ENCODE assay signal across 8 cellular contexts in genomic region chr19:13149173-13149627, GRCh38. TPM values are rescaled to one million over a fixed set of nuclear protein-coding genes. Genes with fewer than 3 reads are reported as not detected.
A peak's percentile ranks its signal among the peaks of the same experiment; 100 is the strongest.
DNase-seq lines count a peak whose midpoint lies in the region; ATAC-seq and TF ChIP-seq lines count a peak whose summit lies in the region.
"Not testable (repeated sequence)": the region's sequence is repeated elsewhere in the genome, so short reads cannot be mapped to it uniquely, and the experiment has no call there.

No MANE protein-coding gene starts in this region.

- H3K27me3 ChIP-seq in NT2/D1 (ENCODE audit: insufficient read depth, insufficient read length); left ventricle myocardium inferior (ENCODE audit: low read depth); mucosa of rectum (ENCODE audit: control insufficient read depth in 2 of 2, insufficient read depth in 2 of 2, low read length in 2 of 2); skeletal muscle satellite cell (ENCODE audit: control insufficient read depth, insufficient read depth, low read length); aorta (ENCODE audit: control insufficient read depth in 1 of 2, insufficient read depth in 2 of 2, low read length in 1 of 2): not testable (repeated sequence)

- H3K4me3 Mint-ChIP-seq in activated T-cell treated with anti-CD3 and anti-CD28 coated beads, Interleukin-2, amount 50 U/mL, for 24 hours: peak overlapping the region; percentile 99
- H3K4me3 Mint-ChIP-seq in chondrocyte (ENCODE audit: unreplicated experiment): peak overlapping the region; percentile 99

- H3K4me1 Mint-ChIP-seq in activated T-cell treated with anti-CD3 and anti-CD28 coated beads, Interleukin-2, amount 50 U/mL, for 24 hours (ENCODE audit: low read depth): peaks cover 23% of the 10 kb centered on the region
- H3K4me1 Mint-ChIP-seq in chondrocyte (ENCODE audit: low read depth): peaks cover 16% of the 10 kb centered on the region

- H3K36me3 ChIP-seq in NT2/D1 (ENCODE audit: insufficient read depth, insufficient read length, low read length) (peaks cover 23% of the 10 kb centered on the region), left ventricle myocardium inferior (peaks cover 27% of the 10 kb centered on the region), mucosa of rectum (ENCODE audit: control insufficient read depth in 2 of 2, insufficient read depth in 2 of 2, low read length in 2 of 2) (peaks cover 10 to 11% of the 10 kb centered on the region in 2 donors), skeletal muscle satellite cell (ENCODE audit: insufficient read depth, low read length) (peaks cover 18% of the 10 kb centered on the region)
- H3K36me3 ChIP-seq in aorta (ENCODE audit: control insufficient read depth in 1 of 2, insufficient read depth in 2 of 2, low read length in 1 of 2): not testable (repeated sequence)

- H3K36me3 Mint-ChIP-seq in activated T-cell treated with anti-CD3 and anti-CD28 coated beads, Interleukin-2, amount 50 U/mL, for 24 hours (ENCODE audit: low read depth): peaks cover 59% of the 10 kb centered on the region
- not testable (repeated sequence) for H3K36me3 Mint-ChIP-seq in chondrocyte (ENCODE audit: low read depth)

- H3K4me2 ChIP-seq in skeletal muscle satellite cell (ENCODE audit: low read length): peak overlapping the region; percentile 93

- H3K4me3 ChIP-seq in GM12865 (ENCODE audit: low read depth, low read length): peak overlapping the region; percentile 95
- H3K4me3 ChIP-seq in NT2/D1 (ENCODE audit: insufficient read length, low read depth): peak overlapping the region; percentile 83
- H3K4me3 ChIP-seq in left ventricle myocardium inferior: peak overlapping the region; percentile 91
- H3K4me3 ChIP-seq in mucosa of rectum (ENCODE audit: low read length in 2 of 2): peak overlapping the region; percentile 81 to 89
- H3K4me3 ChIP-seq in skeletal muscle satellite cell (ENCODE audit: low read length): peak overlapping the region; percentile 90
- peak overlapping the region; percentile 62 to 74 for H3K4me3 ChIP-seq in aorta (ENCODE audit: low read length in 2 of 2)

- WGBS in aorta, 2 donors: 21 to 28% methylated on average over 17 of the region's 17 CpGs

- H3K27me3 Mint-ChIP-seq in activated T-cell treated with anti-CD3 and anti-CD28 coated beads, Interleukin-2, amount 50 U/mL, for 24 hours; chondrocyte (ENCODE audit: low read depth): not testable (repeated sequence)

- peak overlapping the region; percentile 81 for H3K27ac Mint-ChIP-seq in activated T-cell treated with anti-CD3 and anti-CD28 coated beads, Interleukin-2, amount 50 U/mL, for 24 hours
- peak overlapping the region; percentile 83 for H3K27ac Mint-ChIP-seq in chondrocyte (ENCODE audit: unreplicated experiment)

- H3K9ac ChIP-seq in NT2/D1 (ENCODE audit: insufficient read length, low read depth) (peak overlapping the region; percentile 98), mucosa of rectum (ENCODE audit: low read depth in 1 of 2, low read length in 2 of 2) (peak overlapping the region; percentile 98 to 100), skeletal muscle satellite cell (ENCODE audit: low read depth, low read length) (peak overlapping the region; percentile 98)

- H3K9me3 Mint-ChIP-seq in activated T-cell treated with anti-CD3 and anti-CD28 coated beads, Interleukin-2, amount 50 U/mL, for 24 hours; chondrocyte (ENCODE audit: low read depth): not testable (repeated sequence)

- H3K27ac ChIP-seq in left ventricle myocardium inferior (replicated peaks): peak overlapping the region; percentile 99
- peak overlapping the region in 1 of 2 donors; percentile 98 for H3K27ac ChIP-seq in mucosa of rectum (ENCODE audit: low read depth in 2 of 2, low read length in 2 of 2)
- H3K27ac ChIP-seq in aorta (ENCODE audit: low read depth in 1 of 2, low read length in 2 of 2): not testable (repeated sequence)

- H3K9me3 ChIP-seq in NT2/D1 (ENCODE audit: insufficient read depth, low read length); left ventricle myocardium inferior (replicated peaks); mucosa of rectum (ENCODE audit: control insufficient read depth in 2 of 2, low read length in 2 of 2); skeletal muscle satellite cell (replicated peaks; ENCODE audit: low read length); aorta (ENCODE audit: control insufficient read depth, low read length): not testable (repeated sequence)

- DNase-seq in GM12865 (ENCODE audit: low read depth): peak; percentile 17
- DNase-seq in NT2/D1 (ENCODE audit: low read depth, low spot score); activated T-cell treated with anti-CD3 and anti-CD28 coated beads, Interleukin-2, amount 50 U/mL, for 24 hours; chondrocyte (ENCODE audit: low spot score); left ventricle myocardium inferior; aorta: not testable (repeated sequence)

- not testable (repeated sequence) for ATAC-seq in aorta (ENCODE audit: low FRiP score)

- H3K4me1 ChIP-seq in NT2/D1 (ENCODE audit: insufficient read depth, insufficient read length); aorta (ENCODE audit: control insufficient read depth in 1 of 2, insufficient read depth in 2 of 2, low read length in 2 of 2): not testable (repeated sequence)
- H3K4me1 ChIP-seq in left ventricle myocardium inferior (peaks cover 49% of the 10 kb centered on the region), mucosa of rectum (ENCODE audit: control insufficient read depth in 2 of 2, insufficient read depth in 2 of 2, low read length in 2 of 2) (peaks cover 9 to 12% of the 10 kb centered on the region in 2 donors), skeletal muscle satellite cell (ENCODE audit: control insufficient read depth, insufficient read depth, low read length) (peaks cover 15% of the 10 kb centered on the region)

- TF ChIP-seq CTCF in GM12865 (IDR thresholded peaks at IDR 0.05; ENCODE audit: insufficient read depth, low read depth, low read length, missing control alignments); chondrocyte (IDR thresholded peaks at IDR 0.05); left ventricle myocardium inferior (IDR thresholded peaks at IDR 0.05; ENCODE audit: borderline replicate concordance): not testable (repeated sequence)

- intact Hi-C loops in left ventricle myocardium inferior (cut with micrococcal nuclease): not testable (repeated sequence)
- intact Hi-C loops in aorta (cut with DNase I): loop anchor here in 1 of 2 donors (10.0 kb wide), 1 partner anchor 116 kb away; no protein-coding TSS in a partner anchor

RNA-seq across cellular contexts. Expression of gene STX10, which starts 1.0 kb away (rescaled TPM):
- total RNA-seq in chondrocyte: 42.9 to 53.0 TPM (median 45.6 TPM) in 3 replicates
- 39.2 TPM for total RNA-seq in left ventricle myocardium inferior
- 67.5 and 72.2 TPM in 2 replicates for total RNA-seq in skeletal muscle satellite cell (2012; rRNA removed)
- total RNA-seq in aorta: 10 to 100 TPM; 33.0 to 47.4 TPM
- 100 to 1,000 TPM in 1 of 2 donors, 10 to 100 TPM in 1; 70.5 to 105 TPM for polyA plus RNA-seq in aorta

RNA-seq across cellular contexts. Expression of gene IER2, which starts 1.0 kb away (rescaled TPM):
- total RNA-seq in chondrocyte (38.4 to 67.1 TPM (median 58.5 TPM) in 3 replicates), left ventricle myocardium inferior (17.3 TPM), aorta (100 to 1,000 TPM; 143 to 239 TPM)
- total RNA-seq in skeletal muscle satellite cell (2012; rRNA removed): 17.2 and 21.0 TPM in 2 replicates
- 100 to 1,000 TPM in 1 of 2 donors, 10 to 100 TPM in 1; 39.7 to 269 TPM for polyA plus RNA-seq in aorta

RNA-seq across cellular contexts. Expression of gene NACC1, which starts 31.1 kb away (rescaled TPM):
- total RNA-seq in chondrocyte (45.2 to 49.5 TPM (median 47.3 TPM) in 3 replicates), left ventricle myocardium inferior (35.4 TPM), aorta (10 to 100 TPM; 26.0 to 37.4 TPM)
- total RNA-seq in skeletal muscle satellite cell (2012; rRNA removed): 84.7 and 112 TPM in 2 replicates
- 1 to 10 TPM; 5.0 to 7.8 TPM for polyA plus RNA-seq in aorta

RNA-seq across cellular contexts. Expression of gene TRMT1, which starts 32.7 kb away (rescaled TPM):
- total RNA-seq in chondrocyte (25.4 to 35.8 TPM (median 28.9 TPM) in 3 replicates), left ventricle myocardium inferior (19.6 TPM), aorta (10 to 100 TPM; 23.9 to 26.5 TPM)
- total RNA-seq in skeletal muscle satellite cell (2012; rRNA removed): 40.4 and 49.2 TPM in 2 replicates
- 10 to 100 TPM; 17.9 to 62.2 TPM for polyA plus RNA-seq in aorta

RNA-seq across cellular contexts. Expression of gene LYL1, which starts 46.5 kb away (rescaled TPM):
- total RNA-seq in chondrocyte: 0.38 to 0.47 TPM in 2 of 3 replicates, not detected in the other
- total RNA-seq in left ventricle myocardium inferior: 6.3 TPM
- total RNA-seq in skeletal muscle satellite cell (2012; rRNA removed): 1.0 and 1.1 TPM in 2 replicates
- 10 to 100 TPM in 1 of 2 donors, 1 to 10 TPM in 1; 8.7 to 28.6 TPM for total RNA-seq in aorta
- 1 to 10 TPM; 7.3 to 9.3 TPM for polyA plus RNA-seq in aorta
